Comparison of ENCODE assay signal across 9 cellular contexts in the genomic region with DNA sequence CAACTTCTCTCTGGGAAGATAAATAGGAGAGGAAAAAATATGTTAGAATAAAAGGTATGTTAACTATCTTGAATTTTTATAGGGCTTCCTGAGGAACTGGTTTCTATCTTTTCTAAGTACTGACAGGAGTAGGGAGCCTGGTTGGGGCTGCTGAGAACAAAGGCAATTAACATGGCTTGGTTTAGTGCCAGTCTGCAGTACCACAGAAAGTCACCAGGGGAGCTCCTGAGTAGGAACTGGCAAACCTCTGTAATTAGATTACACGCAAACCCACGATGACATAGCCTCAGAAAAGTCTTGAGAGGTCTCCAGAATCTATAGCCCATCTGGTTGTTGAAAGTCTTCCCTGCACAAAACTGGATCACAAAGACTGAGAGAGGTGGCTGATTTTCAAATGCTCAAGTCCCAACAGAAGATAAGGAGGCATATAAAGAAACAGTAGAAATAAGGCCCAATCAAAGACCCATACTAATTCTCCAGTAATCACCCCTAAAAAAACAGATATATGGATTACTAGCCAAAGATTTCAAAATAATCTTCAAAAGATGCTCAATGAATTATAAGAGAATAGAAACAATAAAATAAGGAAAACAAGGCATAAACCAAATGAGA. TPM values are rescaled to one million over a fixed set of nuclear protein-coding genes. Genes with fewer than 3 reads are reported as not detected.
DNase-seq lines count a peak whose midpoint lies in the region; ATAC-seq and TF ChIP-seq lines count a peak whose summit lies in the region.
"Had no signal": no experiment of that assay in that cellular context is flagged by ENCODE, and none has a peak within 500 bp of the region (broad histone marks: within the 10 kb centered on the region; RNA-seq: fewer than 3 reads in every experiment).

No MANE protein-coding gene starts in this region.

- ATAC-seq in HG02678 (IDR thresholded peaks at IDR 0.05; ENCODE audit: unreplicated experiment): peak; percentile 81
- no peak for ATAC-seq in stimulated activated naive CD8-positive, alpha-beta T cell treated with anti-CD3 and anti-CD28 coated beads, Interleukin-15, amount 100 ng/mL, for 72 hours
- no peak for ATAC-seq in heart left ventricle
- ATAC-seq in aorta (ENCODE audit: low FRiP score): no peak

- TF ChIP-seq CTCF in GM12874 (IDR thresholded peaks at IDR 0.05; ENCODE audit: insufficient read depth, low read depth, low read length): peak; percentile 75
- TF ChIP-seq CTCF in colonic mucosa (IDR thresholded peaks at IDR 0.05): peak; percentile 34
- peak in 4 of 12 donors; percentile 10 to 20 (median 14) for TF ChIP-seq CTCF in heart left ventricle (IDR thresholded peaks at IDR 0.05)

- peak; percentile 37 for DNase-seq in A172 (ENCODE audit: low spot score)
- peak; percentile 68 for DNase-seq in NCI-H2171 treated with DMSO at 0.1 percent for 48 hours (lab: John Stamatoyannopoulos, UW)
- peak; percentile 47 for DNase-seq in colonic mucosa
- peak; percentile 1 to 15 for DNase-seq in stimulated activated naive CD8-positive, alpha-beta T cell treated with anti-CD3 and anti-CD28 coated beads, Interleukin-15, amount 100 ng/mL, for 72 hours
- DNase-seq in heart left ventricle: no peak
- no peak for DNase-seq in aorta

- H3K9me3 Mint-ChIP-seq in stimulated activated naive CD8-positive, alpha-beta T cell treated with anti-CD3 and anti-CD28 coated beads, Interleukin-15, amount 100 ng/mL, for 72 hours: peaks cover 6 to 11% of the 10 kb centered on the region in 2 donors

- no peaks in the 10 kb centered on the region for H3K4me1 Mint-ChIP-seq in stimulated activated naive CD8-positive, alpha-beta T cell treated with anti-CD3 and anti-CD28 coated beads, Interleukin-15, amount 100 ng/mL, for 72 hours

- H3K9ac ChIP-seq in colonic mucosa (ENCODE audit: low read depth in 2 of 2, low read length in 2 of 2): no peak overlapping the region

- intact Hi-C loops in colonic mucosa (cut with DNase I) (no loop called here), heart left ventricle (cut with DNase I) (no loop called here), aorta (cut with DNase I) (no loop called here)

- 15 to 22% (median 16%) methylated on average over 2 of the region's 2 CpGs for WGBS in heart left ventricle, 4 donors
- WGBS in aorta, 2 donors: 5 to 12% methylated on average over 2 of the region's 2 CpGs

- no peak overlapping the region for H3K4me3 Mint-ChIP-seq in stimulated activated naive CD8-positive, alpha-beta T cell treated with anti-CD3 and anti-CD28 coated beads, Interleukin-15, amount 100 ng/mL, for 72 hours

- H3K27me3 Mint-ChIP-seq in stimulated activated naive CD8-positive, alpha-beta T cell treated with anti-CD3 and anti-CD28 coated beads, Interleukin-15, amount 100 ng/mL, for 72 hours: no peaks in the 10 kb centered on the region

- no peaks in the 10 kb centered on the region for H3K9me3 ChIP-seq in colonic mucosa
- H3K9me3 ChIP-seq in heart left ventricle: peaks cover 0 to 9% (median 0%) of the 10 kb centered on the region in 12 donors
- peaks cover 1% of the 10 kb centered on the region for H3K9me3 ChIP-seq in aorta (ENCODE audit: control insufficient read depth, low read length)

- H3K27ac ChIP-seq in colonic mucosa (no peak overlapping the region), heart left ventricle (no peak overlapping the region), aorta (ENCODE audit: low read depth in 1 of 2, low read length in 2 of 2) (no peak overlapping the region)
- H3K27ac ChIP-seq: epithelial cell of prostate had no signal

- no peak overlapping the region for H3K4me3 ChIP-seq in colonic mucosa
- H3K4me3 ChIP-seq in heart left ventricle: no peak overlapping the region
- no peak overlapping the region for H3K4me3 ChIP-seq in aorta (ENCODE audit: low read length in 2 of 2)

- H3K27me3 ChIP-seq in colonic mucosa: no peaks in the 10 kb centered on the region
- H3K27me3 ChIP-seq in heart left ventricle: no peaks in the 10 kb centered on the region
- H3K27me3 ChIP-seq in aorta (ENCODE audit: control insufficient read depth in 1 of 2, insufficient read depth in 2 of 2, low read length in 1 of 2): no peaks in the 10 kb centered on the region

- H3K4me1 ChIP-seq in colonic mucosa (no peaks in the 10 kb centered on the region), heart left ventricle (no peaks in the 10 kb centered on the region), aorta (ENCODE audit: control insufficient read depth in 1 of 2, insufficient read depth in 2 of 2, low read length in 2 of 2) (no peaks in the 10 kb centered on the region)

- no peak overlapping the region for H3K27ac Mint-ChIP-seq in stimulated activated naive CD8-positive, alpha-beta T cell treated with anti-CD3 and anti-CD28 coated beads, Interleukin-15, amount 100 ng/mL, for 72 hours

- TF ChIP-seq POLR2A in heart left ventricle (IDR thresholded peaks at IDR 0.05): no peak

- H3K36me3 ChIP-seq in colonic mucosa (no peaks in the 10 kb centered on the region), heart left ventricle (no peaks in the 10 kb centered on the region), aorta (ENCODE audit: control insufficient read depth in 1 of 2, insufficient read depth in 2 of 2, low read length in 1 of 2) (no peaks in the 10 kb centered on the region)

RNA-seq across cellular contexts. Expression of a gene that starts 11.7 kb away (rescaled TPM):
- not detected in 2 replicates for total RNA-seq in A172 (2014; rRNA removed; shearing (Covaris generic))
- not detected for total RNA-seq in colonic mucosa
- not detected for total RNA-seq in heart left ventricle
- not detected for polyA plus RNA-seq in heart left ventricle
- not detected for total RNA-seq in aorta
- not detected for polyA plus RNA-seq in aorta

Comparison
In these comparisons a context has a peak if more than half of its experiments do, and no peak if none do; other contexts are left out.
1. DNase-seq: peak in A172 (single experiment), NCI-H2171 treated with DMSO at 0.1 percent for 48 hours (single experiment), colonic mucosa (single experiment) and stimulated activated naive CD8-positive, alpha-beta T cell treated with anti-CD3 and anti-CD28 coated beads, Interleukin-15, amount 100 ng/mL, for 72 hours (2 of 2); none in heart left ventricle (0 of 5) and aorta (0 of 2).